In the genomic region with DNA sequence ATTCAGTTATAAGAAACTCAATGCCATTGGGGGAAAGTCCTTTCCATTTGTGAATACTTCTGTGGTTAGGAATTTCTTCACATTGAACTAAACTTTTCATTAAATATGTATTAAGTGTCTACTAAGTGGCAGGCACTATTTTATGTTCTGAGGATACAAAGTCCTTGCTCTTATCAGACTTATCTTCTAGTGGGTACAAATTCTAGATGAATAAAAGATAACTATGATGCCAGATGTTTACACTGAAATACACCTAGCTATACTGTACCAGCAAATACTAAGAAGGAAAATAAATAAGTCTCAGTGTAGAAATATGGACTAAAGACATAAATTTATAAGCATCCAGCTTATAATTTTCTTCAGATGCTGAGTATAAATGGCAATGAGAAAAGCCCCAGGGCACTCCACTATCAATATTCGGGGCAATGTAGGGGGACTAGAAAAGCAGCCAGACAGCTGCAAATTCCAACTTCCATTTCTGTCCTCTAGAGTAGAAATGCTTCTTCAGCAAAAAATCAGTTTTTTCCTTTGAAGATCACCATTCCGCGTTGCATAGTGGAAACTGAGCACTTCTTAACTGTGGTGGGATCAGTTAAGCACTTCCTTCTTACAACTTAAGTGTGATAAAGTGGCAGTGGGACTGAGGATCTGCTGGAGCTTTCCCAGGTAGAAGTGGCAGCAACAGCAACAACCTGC, we compare ENCODE assay signal across 11 cellular contexts. TPM values are rescaled to one million over a fixed set of nuclear protein-coding genes. Genes with fewer than 3 reads are reported as not detected.
DNase-seq lines count a peak whose midpoint lies in the region; ATAC-seq and TF ChIP-seq lines count a peak whose summit lies in the region.
"Had no signal": no experiment of that assay in that cellular context is flagged by ENCODE, and none has a peak within 500 bp of the region (broad histone marks: within the 10 kb centered on the region; RNA-seq: fewer than 3 reads in every experiment).

No MANE protein-coding gene starts in this region.

- CTCF ChIA-PET in RWPE1 (lab: Yijun Ruan, JAX) = interaction anchor here (0.6 to 1.0 kb wide), 4 partner anchors 11 to 121 kb away, joined by 3 to 4 read pairs (median 4); no protein-coding TSS in a partner anchor

- H3K9me3 ChIP-seq in DND-41 (ENCODE audit: insufficient read depth, low read length, severe bottlenecking) = peaks cover 10% of the 10 kb centered on the region
- H3K9me3 ChIP-seq in colonic mucosa = no peaks in the 10 kb centered on the region
- H3K9me3 ChIP-seq in skeletal muscle satellite cell (replicated peaks; ENCODE audit: low read length) = no peaks in the 10 kb centered on the region

- TF ChIP-seq CTCF in DND-41 (IDR thresholded peaks at IDR 0.05; ENCODE audit: borderline replicate concordance, extremely low read depth, low read length, poor library complexity, severe bottlenecking) (no peak), RWPE1 (conservative IDR thresholded peaks at IDR 0.05; ENCODE audit: low read depth) (no peak), colonic mucosa (IDR thresholded peaks at IDR 0.05) (no peak)

- H3K9ac ChIP-seq in DND-41 (ENCODE audit: low read depth, low read length) = peak overlapping the region; percentile 31
- peak overlapping the region in 1 of 2 donors; percentile 58 for H3K9ac ChIP-seq in colonic mucosa (ENCODE audit: low read depth in 2 of 2, low read length in 2 of 2)
- no peak overlapping the region for H3K9ac ChIP-seq in skeletal muscle satellite cell (ENCODE audit: low read depth, low read length)
- H3K9ac ChIP-seq: parathyroid adenoma had no signal

- H4K20me1 ChIP-seq in DND-41 (ENCODE audit: insufficient read depth, low read length) = no peaks in the 10 kb centered on the region

- DNase-seq in DND-41 (peak; percentile 35), RWPE1 (ENCODE audit: low spot score) (no peak), colonic mucosa (no peak), NCI-H2029 (lab: John Stamatoyannopoulos, UW) (no peak), left lobe of liver (ENCODE audit: low spot score) (no peak)
- DNase-seq in central memory CD4-positive, alpha-beta T cell = no peak

- H3K4me1 ChIP-seq in DND-41 (ENCODE audit: insufficient read depth, low read length) (peaks cover 53% of the 10 kb centered on the region), colonic mucosa (no peaks in the 10 kb centered on the region), skeletal muscle satellite cell (ENCODE audit: control insufficient read depth, insufficient read depth, low read length) (peaks cover 19% of the 10 kb centered on the region)
- H3K4me1 ChIP-seq: parathyroid adenoma had no signal

- intact Hi-C loops in colonic mucosa (cut with DNase I) = no loop called here

- no peaks in the 10 kb centered on the region for H3K27me3 ChIP-seq in DND-41 (ENCODE audit: insufficient read depth, low read length, poor library complexity)
- H3K27me3 ChIP-seq in colonic mucosa = no peaks in the 10 kb centered on the region
- H3K27me3 ChIP-seq in skeletal muscle satellite cell (ENCODE audit: control insufficient read depth, insufficient read depth, low read length) = no peaks in the 10 kb centered on the region

- H3K27ac ChIP-seq in DND-41 (ENCODE audit: low read length) (peak overlapping the region; percentile 82), RWPE1 (peak overlapping the region; percentile 97), colonic mucosa (peak overlapping the region; percentile 48)
- H3K27ac ChIP-seq: parathyroid adenoma had no signal

- H3K4me2 ChIP-seq in DND-41 (ENCODE audit: insufficient read depth, low read length) = peak overlapping the region; percentile 59
- peak overlapping the region; percentile 32 for H3K4me2 ChIP-seq in skeletal muscle satellite cell (ENCODE audit: low read length)

- H3K4me3 ChIP-seq in DND-41 (ENCODE audit: low read depth in 1 of 2, low read length in 2 of 2) = peak overlapping the region in 1 of 2 experiments; percentile 11; a peak in 2 of 4 replicates
- H3K4me3 ChIP-seq in colonic mucosa = no peak overlapping the region
- no peak overlapping the region for H3K4me3 ChIP-seq in skeletal muscle satellite cell (ENCODE audit: low read length)

- POLR2A ChIA-PET in RWPE1 (lab: Yijun Ruan, JAX; ENCODE audit: low non-redundant PET) = no interaction called here

- peak; percentile 51 for ATAC-seq in DND-41 (ENCODE audit: insufficient read depth, low read depth)
- no peak for ATAC-seq in GM21381 (IDR thresholded peaks at IDR 0.05; ENCODE audit: unreplicated experiment)
- no peak for ATAC-seq in left lobe of liver
- ATAC-seq: Right ventricle myocardium inferior, WTC11 had no signal

- no peaks in the 10 kb centered on the region for H3K79me2 ChIP-seq in DND-41 (ENCODE audit: insufficient read depth, low read length)
- H3K79me2 ChIP-seq: parathyroid adenoma had no signal

- H2AFZ ChIP-seq in DND-41 (ENCODE audit: low read depth, low read length) = peak overlapping the region; percentile 35
- H2AFZ ChIP-seq: parathyroid adenoma had no signal

- H3K36me3 ChIP-seq in DND-41 (ENCODE audit: insufficient read depth, low read length) (no peaks in the 10 kb centered on the region), colonic mucosa (no peaks in the 10 kb centered on the region), skeletal muscle satellite cell (ENCODE audit: insufficient read depth, low read length) (no peaks in the 10 kb centered on the region)

RNA-seq across cellular contexts. Expression of gene BIRC3, which starts 11.8 kb away (rescaled TPM):
- total RNA-seq in colonic mucosa (10 to 100 TPM; 14.8 to 66.3 TPM), left lobe of liver (2.1 TPM)
- 2.2 and 4.1 TPM in 2 replicates for total RNA-seq in skeletal muscle satellite cell (2012; rRNA removed)

RNA-seq across cellular contexts. Expression of gene BIRC2, which starts 41.5 kb away (rescaled TPM):
- total RNA-seq in colonic mucosa = 10 to 100 TPM; 34.1 to 59.5 TPM
- 54.0 and 61.4 TPM in 2 replicates for total RNA-seq in skeletal muscle satellite cell (2012; rRNA removed)
- total RNA-seq in left lobe of liver = 20.8 TPM
